In the genomic region with DNA sequence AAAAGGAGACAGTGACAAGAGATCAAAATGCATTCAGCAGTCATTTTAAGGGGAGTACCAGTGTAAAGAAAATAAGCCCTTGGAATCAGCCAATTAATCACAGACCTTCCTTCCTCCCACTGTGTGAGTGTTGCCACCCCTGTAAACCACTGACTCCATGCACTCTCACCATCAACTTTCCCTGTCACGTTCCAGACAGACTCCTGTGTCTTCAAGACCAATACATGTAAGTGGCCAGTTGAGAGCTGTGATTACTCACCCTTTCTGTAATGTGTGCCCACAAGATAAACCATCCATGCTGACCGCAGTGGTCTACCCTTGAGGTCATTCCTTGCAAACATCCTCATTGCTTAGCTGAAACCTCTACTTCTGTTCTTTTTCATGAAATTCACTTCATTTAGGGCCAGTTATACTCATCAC, we compare ENCODE assay signal across 9 cellular contexts.
DNase-seq lines count a peak whose midpoint lies in the region; ATAC-seq and TF ChIP-seq lines count a peak whose summit lies in the region.
"Had no signal": no experiment of that assay in that cellular context is flagged by ENCODE, and none has a peak within 500 bp of the region (broad histone marks: within the 10 kb centered on the region; RNA-seq: fewer than 3 reads in every experiment).

No MANE protein-coding gene starts in this region.

- CTCF ChIA-PET in CD4-positive, alpha-beta T cell (lab: Charles Lee), result no interaction called here

- POLR2A ChIA-PET in CD4-positive, alpha-beta T cell (lab: Charles Lee), result no interaction called here

- H3K27ac ChIP-seq in brain microvascular endothelial cell, result peak overlapping the region; percentile 84
- H3K27ac ChIP-seq in CD4-positive, alpha-beta T cell (ENCODE audit: low read depth, low read length), result no peak overlapping the region
- no peak overlapping the region for H3K27ac ChIP-seq in aorta (ENCODE audit: low read depth in 1 of 2, low read length in 2 of 2)

- no peaks in the 10 kb centered on the region for H3K36me3 Mint-ChIP-seq in CD4-positive, alpha-beta T cell (ENCODE audit: low read depth)

- no peaks in the 10 kb centered on the region for H3K9me3 ChIP-seq in CD4-positive, alpha-beta T cell (ENCODE audit: control insufficient read depth, low read length)
- H3K9me3 ChIP-seq in aorta (ENCODE audit: control insufficient read depth, low read length), result no peaks in the 10 kb centered on the region

- H3K4me3 ChIP-seq in AG10803 (ENCODE audit: low read length) (no peak overlapping the region), brain microvascular endothelial cell (ENCODE audit: low read depth, low read length) (no peak overlapping the region), aorta (ENCODE audit: low read length in 2 of 2) (no peak overlapping the region)

- H3K4me1 ChIP-seq in aorta (ENCODE audit: control insufficient read depth in 1 of 2, insufficient read depth in 2 of 2, low read length in 2 of 2), result peaks cover 0 to 5% of the 10 kb centered on the region in 2 donors

- 72 to 81% methylated on average over 2 of the region's 2 CpGs for WGBS in aorta, 2 donors

- no peaks in the 10 kb centered on the region for H3K27me3 ChIP-seq in brain microvascular endothelial cell (replicated peaks)
- no peaks in the 10 kb centered on the region for H3K27me3 ChIP-seq in CD4-positive, alpha-beta T cell (ENCODE audit: control insufficient read depth, insufficient read depth, low read length)
- H3K27me3 ChIP-seq in aorta (ENCODE audit: control insufficient read depth in 1 of 2, insufficient read depth in 2 of 2, low read length in 1 of 2), result no peaks in the 10 kb centered on the region

- no peak overlapping the region for H3K27ac Mint-ChIP-seq in CD4-positive, alpha-beta T cell

- no peak for ATAC-seq in CD4-positive, alpha-beta T cell (ENCODE audit: poor library complexity)
- no peak for ATAC-seq in HG02981 (IDR thresholded peaks at IDR 0.05; ENCODE audit: unreplicated experiment)
- ATAC-seq in aorta (ENCODE audit: low FRiP score), result no peak

- H3K36me3 ChIP-seq in brain microvascular endothelial cell (replicated peaks), result no peaks in the 10 kb centered on the region
- H3K36me3 ChIP-seq in aorta (ENCODE audit: control insufficient read depth in 1 of 2, insufficient read depth in 2 of 2, low read length in 1 of 2), result no peaks in the 10 kb centered on the region

- in situ Hi-C loops in brain microvascular endothelial cell (cut with HindIII; ENCODE audit: low pct_ligation_motif_present, low sequenced_read_pairs), result loop anchor here (25.0 kb wide), 1 partner anchor 917 kb away; no protein-coding TSS in a partner anchor

- no peaks in the 10 kb centered on the region for H3K9me3 Mint-ChIP-seq in CD4-positive, alpha-beta T cell

- H3K4me1 Mint-ChIP-seq in CD4-positive, alpha-beta T cell (ENCODE audit: low read depth), result no peaks in the 10 kb centered on the region

- DNase-seq in AG10803 (ENCODE audit: low read depth) (peak; percentile 98), KG1 (lab: John Stamatoyannopoulos, UW) (peak; percentile 26), brain microvascular endothelial cell (peak; percentile 99), myocyte (ENCODE audit: low read depth) (peak; percentile 99), aorta (no peak)
- no peak for DNase-seq in CD4-positive, alpha-beta T cell
- no peak for DNase-seq in stimulated activated CD4-positive, alpha-beta T cell treated with anti-CD3 and anti-CD28 coated beads, Interleukin-15, amount 100 ng/mL, for 24 hours
- DNase-seq: activated T-cell treated with anti-CD3 and anti-CD28 coated beads, Interleukin-2, amount 50 U/mL, for 48 hours had no signal

- intact Hi-C loops in CD4-positive, alpha-beta T cell (cut with DNase I, micrococcal nuclease), result no loop called here
- intact Hi-C loops in aorta (cut with DNase I), result no loop called here

- no peak overlapping the region for H3K4me3 Mint-ChIP-seq in CD4-positive, alpha-beta T cell

- TF ChIP-seq CTCF in AG10803 (conservative IDR thresholded peaks at IDR 0.05; ENCODE audit: low read length) (no peak), brain microvascular endothelial cell (IDR thresholded peaks at IDR 0.05; ENCODE audit: low read depth, low read length, missing control alignments) (no peak)
- TF ChIP-seq CTCF in CD4-positive, alpha-beta T cell (IDR thresholded peaks at IDR 0.05), result no peak

- H3K27me3 Mint-ChIP-seq in CD4-positive, alpha-beta T cell, result no peaks in the 10 kb centered on the region

Comparison
In these comparisons a context has a peak if more than half of its experiments do, and no peak if none do; other contexts are left out.
1. DNase-seq: peak in AG10803 (single experiment), KG1 (single experiment), brain microvascular endothelial cell (single experiment) and myocyte (single experiment); none in CD4-positive, alpha-beta T cell (0 of 10), stimulated activated CD4-positive, alpha-beta T cell treated with anti-CD3 and anti-CD28 coated beads, Interleukin-15, amount 100 ng/mL, for 24 hours (single experiment) and aorta (0 of 2).